ENCODE assay signal across 1 cellular context in the genomic region with DNA sequence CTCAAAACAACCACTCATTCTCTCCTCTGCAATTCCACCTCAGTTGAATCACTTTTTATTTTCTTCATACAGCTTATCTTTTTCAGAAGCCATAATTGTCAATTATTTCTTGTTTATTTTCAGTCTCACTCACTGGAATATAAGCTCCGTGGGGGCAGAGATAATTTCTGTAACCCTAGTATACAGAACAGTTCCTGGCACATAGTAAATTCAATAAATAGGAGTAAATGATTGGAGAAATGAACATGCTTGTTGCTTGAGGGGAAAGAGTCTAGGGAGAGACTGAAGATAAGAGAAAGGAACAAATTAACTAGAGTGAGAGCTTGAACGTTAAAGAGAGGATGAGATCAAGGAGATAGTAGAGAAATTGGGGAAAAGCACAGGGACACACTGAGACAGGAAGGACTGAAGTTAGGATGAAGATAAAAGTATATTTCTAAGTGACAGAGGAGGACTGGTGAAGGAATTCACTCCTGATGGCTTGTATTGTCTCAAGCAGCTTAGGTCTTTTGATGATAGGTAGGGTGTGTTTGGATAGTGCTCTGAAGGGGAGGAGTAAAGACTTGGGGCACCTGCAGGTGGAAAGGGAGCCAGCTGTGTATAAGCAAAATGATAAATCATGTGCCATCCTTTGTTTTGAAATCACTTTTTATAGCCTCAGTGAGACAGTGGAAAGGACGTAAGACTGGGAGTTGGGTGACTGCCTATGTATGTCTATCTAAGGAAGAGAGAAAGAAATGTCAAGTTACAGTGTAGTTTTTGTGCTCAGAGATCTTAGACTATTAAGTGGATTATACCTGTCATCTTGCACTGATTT.
TF ChIP-seq lines count a peak whose summit lies in the region.

No MANE protein-coding gene starts in this region.

TF ChIP-seq in H1, 55 proteins besides CTCF, POLR2A, EP300 and RAD21:
- TF ChIP-seq SAP30 (IDR thresholded peaks at IDR 0.05; ENCODE audit: insufficient read depth, insufficient replicate concordance, low read length) (no peak), SRF (IDR thresholded peaks at IDR 0.05; ENCODE audit: low read depth, low read length) (no peak), POLR2AphosphoS5 (IDR thresholded peaks at IDR 0.05; ENCODE audit: low read depth, low read length) (no peak), KDM5A (IDR thresholded peaks at IDR 0.05; ENCODE audit: low read length) (no peak)
- TF ChIP-seq, protein P1, sequence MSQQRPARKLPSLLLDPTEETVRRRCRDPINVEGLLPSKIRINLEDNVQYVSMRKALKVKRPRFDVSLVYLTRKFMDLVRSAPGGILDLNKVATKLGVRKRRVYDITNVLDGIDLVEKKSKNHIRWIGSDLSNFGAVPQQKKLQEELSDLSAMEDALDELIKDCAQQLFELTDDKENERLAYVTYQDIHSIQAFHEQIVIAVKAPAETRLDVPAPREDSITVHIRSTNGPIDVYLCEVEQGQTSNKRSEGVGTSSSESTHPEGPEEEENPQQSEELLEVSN (IDR thresholded peaks at IDR 0.05): no peak
- TF ChIP-seq, protein P2, sequence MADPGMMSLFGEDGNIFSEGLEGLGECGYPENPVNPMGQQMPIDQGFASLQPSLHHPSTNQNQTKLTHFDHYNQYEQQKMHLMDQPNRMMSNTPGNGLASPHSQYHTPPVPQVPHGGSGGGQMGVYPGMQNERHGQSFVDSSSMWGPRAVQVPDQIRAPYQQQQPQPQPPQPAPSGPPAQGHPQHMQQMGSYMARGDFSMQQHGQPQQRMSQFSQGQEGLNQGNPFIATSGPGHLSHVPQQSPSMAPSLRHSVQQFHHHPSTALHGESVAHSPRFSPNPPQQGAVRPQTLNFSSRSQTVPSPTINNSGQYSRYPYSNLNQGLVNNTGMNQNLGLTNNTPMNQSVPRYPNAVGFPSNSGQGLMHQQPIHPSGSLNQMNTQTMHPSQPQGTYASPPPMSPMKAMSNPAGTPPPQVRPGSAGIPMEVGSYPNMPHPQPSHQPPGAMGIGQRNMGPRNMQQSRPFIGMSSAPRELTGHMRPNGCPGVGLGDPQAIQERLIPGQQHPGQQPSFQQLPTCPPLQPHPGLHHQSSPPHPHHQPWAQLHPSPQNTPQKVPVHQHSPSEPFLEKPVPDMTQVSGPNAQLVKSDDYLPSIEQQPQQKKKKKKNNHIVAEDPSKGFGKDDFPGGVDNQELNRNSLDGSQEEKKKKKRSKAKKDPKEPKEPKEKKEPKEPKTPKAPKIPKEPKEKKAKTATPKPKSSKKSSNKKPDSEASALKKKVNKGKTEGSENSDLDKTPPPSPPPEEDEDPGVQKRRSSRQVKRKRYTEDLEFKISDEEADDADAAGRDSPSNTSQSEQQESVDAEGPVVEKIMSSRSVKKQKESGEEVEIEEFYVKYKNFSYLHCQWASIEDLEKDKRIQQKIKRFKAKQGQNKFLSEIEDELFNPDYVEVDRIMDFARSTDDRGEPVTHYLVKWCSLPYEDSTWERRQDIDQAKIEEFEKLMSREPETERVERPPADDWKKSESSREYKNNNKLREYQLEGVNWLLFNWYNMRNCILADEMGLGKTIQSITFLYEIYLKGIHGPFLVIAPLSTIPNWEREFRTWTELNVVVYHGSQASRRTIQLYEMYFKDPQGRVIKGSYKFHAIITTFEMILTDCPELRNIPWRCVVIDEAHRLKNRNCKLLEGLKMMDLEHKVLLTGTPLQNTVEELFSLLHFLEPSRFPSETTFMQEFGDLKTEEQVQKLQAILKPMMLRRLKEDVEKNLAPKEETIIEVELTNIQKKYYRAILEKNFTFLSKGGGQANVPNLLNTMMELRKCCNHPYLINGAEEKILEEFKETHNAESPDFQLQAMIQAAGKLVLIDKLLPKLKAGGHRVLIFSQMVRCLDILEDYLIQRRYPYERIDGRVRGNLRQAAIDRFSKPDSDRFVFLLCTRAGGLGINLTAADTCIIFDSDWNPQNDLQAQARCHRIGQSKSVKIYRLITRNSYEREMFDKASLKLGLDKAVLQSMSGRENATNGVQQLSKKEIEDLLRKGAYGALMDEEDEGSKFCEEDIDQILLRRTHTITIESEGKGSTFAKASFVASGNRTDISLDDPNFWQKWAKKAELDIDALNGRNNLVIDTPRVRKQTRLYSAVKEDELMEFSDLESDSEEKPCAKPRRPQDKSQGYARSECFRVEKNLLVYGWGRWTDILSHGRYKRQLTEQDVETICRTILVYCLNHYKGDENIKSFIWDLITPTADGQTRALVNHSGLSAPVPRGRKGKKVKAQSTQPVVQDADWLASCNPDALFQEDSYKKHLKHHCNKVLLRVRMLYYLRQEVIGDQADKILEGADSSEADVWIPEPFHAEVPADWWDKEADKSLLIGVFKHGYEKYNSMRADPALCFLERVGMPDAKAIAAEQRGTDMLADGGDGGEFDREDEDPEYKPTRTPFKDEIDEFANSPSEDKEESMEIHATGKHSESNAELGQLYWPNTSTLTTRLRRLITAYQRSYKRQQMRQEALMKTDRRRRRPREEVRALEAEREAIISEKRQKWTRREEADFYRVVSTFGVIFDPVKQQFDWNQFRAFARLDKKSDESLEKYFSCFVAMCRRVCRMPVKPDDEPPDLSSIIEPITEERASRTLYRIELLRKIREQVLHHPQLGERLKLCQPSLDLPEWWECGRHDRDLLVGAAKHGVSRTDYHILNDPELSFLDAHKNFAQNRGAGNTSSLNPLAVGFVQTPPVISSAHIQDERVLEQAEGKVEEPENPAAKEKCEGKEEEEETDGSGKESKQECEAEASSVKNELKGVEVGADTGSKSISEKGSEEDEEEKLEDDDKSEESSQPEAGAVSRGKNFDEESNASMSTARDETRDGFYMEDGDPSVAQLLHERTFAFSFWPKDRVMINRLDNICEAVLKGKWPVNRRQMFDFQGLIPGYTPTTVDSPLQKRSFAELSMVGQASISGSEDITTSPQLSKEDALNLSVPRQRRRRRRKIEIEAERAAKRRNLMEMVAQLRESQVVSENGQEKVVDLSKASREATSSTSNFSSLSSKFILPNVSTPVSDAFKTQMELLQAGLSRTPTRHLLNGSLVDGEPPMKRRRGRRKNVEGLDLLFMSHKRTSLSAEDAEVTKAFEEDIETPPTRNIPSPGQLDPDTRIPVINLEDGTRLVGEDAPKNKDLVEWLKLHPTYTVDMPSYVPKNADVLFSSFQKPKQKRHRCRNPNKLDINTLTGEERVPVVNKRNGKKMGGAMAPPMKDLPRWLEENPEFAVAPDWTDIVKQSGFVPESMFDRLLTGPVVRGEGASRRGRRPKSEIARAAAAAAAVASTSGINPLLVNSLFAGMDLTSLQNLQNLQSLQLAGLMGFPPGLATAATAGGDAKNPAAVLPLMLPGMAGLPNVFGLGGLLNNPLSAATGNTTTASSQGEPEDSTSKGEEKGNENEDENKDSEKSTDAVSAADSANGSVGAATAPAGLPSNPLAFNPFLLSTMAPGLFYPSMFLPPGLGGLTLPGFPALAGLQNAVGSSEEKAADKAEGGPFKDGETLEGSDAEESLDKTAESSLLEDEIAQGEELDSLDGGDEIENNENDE (IDR thresholded peaks at IDR 0.05; ENCODE audit: insufficient replicate concordance, low read length): no peak
